In genomic region chr7:27157717-27158431, GRCh38 we compare ENCODE assay signal across 11 cellular contexts. TPM values are rescaled to one million over a fixed set of nuclear protein-coding genes. Genes with fewer than 3 reads are reported as not detected.
A peak's percentile ranks its signal among the peaks of the same experiment; 100 is the strongest.
DNase-seq lines count a peak whose midpoint lies in the region; ATAC-seq lines count a peak whose summit lies in the region.
"Had no signal": no experiment of that assay in that cellular context is flagged by ENCODE, and none has a peak within 500 bp of the region (broad histone marks: within the 10 kb centered on the region; RNA-seq: fewer than 3 reads in every experiment).

No MANE protein-coding gene starts in this region.

- H3K27me3 ChIP-seq in H7 (ENCODE audit: control insufficient read depth, insufficient read depth, low read length) = peaks cover 100% of the 10 kb centered on the region

- H3K27me3 Mint-ChIP-seq in activated T-helper 1 cell treated with anti-CD3 and anti-CD28 coated beads, Interleukin-12 subunit alpha, Interleukin-12 subunit beta, Interleukin-2, Interleukin-4 antibody, amounts not matched to agents 30 ng/mL and 10 ng/mL and 1 ng/mL, durations not matched to agents 14 hours and 24 hours and 36 hours (ENCODE audit: insufficient read depth) = peaks cover 82% of the 10 kb centered on the region
- peaks cover 57 to 87% (median 78%) of the 10 kb centered on the region in 5 donors for H3K27me3 Mint-ChIP-seq in naive thymus-derived CD8-positive, alpha-beta T cell

- H3K27ac Mint-ChIP-seq in activated T-helper 1 cell treated with anti-CD3 and anti-CD28 coated beads, Interleukin-12 subunit alpha, Interleukin-12 subunit beta, Interleukin-2, Interleukin-4 antibody, amounts not matched to agents 30 ng/mL and 10 ng/mL and 1 ng/mL, durations not matched to agents 14 hours and 24 hours and 36 hours = peak overlapping the region; percentile 73
- peak overlapping the region in 5 of 10 donors; percentile 4 to 92 (median 49) for H3K27ac Mint-ChIP-seq in naive thymus-derived CD8-positive, alpha-beta T cell

- intact Hi-C loops in activated T-helper 1 cell treated with anti-CD3 and anti-CD28 coated beads, Interleukin-12 subunit alpha, Interleukin-12 subunit beta, Interleukin-2, Interleukin-4 antibody, amounts not matched to agents 30 ng/mL and 10 ng/mL and 1 ng/mL, durations not matched to agents 14 hours and 24 hours and 36 hours (cut with micrococcal nuclease) = loop anchor here (2.0 kb wide), 2 partner anchors 15 to 27 kb away; partner anchors contain the start of gene HOXA11

- ATAC-seq in naive thymus-derived CD8-positive, alpha-beta T cell = no peak
- no peak for ATAC-seq in HG03175 (IDR thresholded peaks at IDR 0.05; ENCODE audit: unreplicated experiment)

- no peaks in the 10 kb centered on the region for H3K36me3 ChIP-seq in H7 (replicated peaks; ENCODE audit: control insufficient read depth, insufficient read depth, low read length)

- peaks cover 17% of the 10 kb centered on the region for H3K4me1 Mint-ChIP-seq in activated T-helper 1 cell treated with anti-CD3 and anti-CD28 coated beads, Interleukin-12 subunit alpha, Interleukin-12 subunit beta, Interleukin-2, Interleukin-4 antibody, amounts not matched to agents 30 ng/mL and 10 ng/mL and 1 ng/mL, durations not matched to agents 14 hours and 24 hours and 36 hours (ENCODE audit: low read depth)
- peaks cover 13 to 64% (median 50%) of the 10 kb centered on the region in 4 donors for H3K4me1 Mint-ChIP-seq in naive thymus-derived CD8-positive, alpha-beta T cell

- H3K9me3 Mint-ChIP-seq in activated T-helper 1 cell treated with anti-CD3 and anti-CD28 coated beads, Interleukin-12 subunit alpha, Interleukin-12 subunit beta, Interleukin-2, Interleukin-4 antibody, amounts not matched to agents 30 ng/mL and 10 ng/mL and 1 ng/mL, durations not matched to agents 14 hours and 24 hours and 36 hours = no peaks in the 10 kb centered on the region
- H3K9me3 Mint-ChIP-seq in naive thymus-derived CD8-positive, alpha-beta T cell = no peaks in the 10 kb centered on the region

- POLR2A ChIA-PET in naive thymus-derived CD8-positive, alpha-beta T cell (lab: Charles Lee) = interaction anchor here (0.6 to 1.8 kb wide), 2 partner anchors 33 to 1060 kb away, joined by 4 to 5 read pairs; no protein-coding TSS in a partner anchor

- no peak overlapping the region for H3K4me3 ChIP-seq in H7 (ENCODE audit: insufficient read depth, low read depth, low read length)

- H3K36me3 Mint-ChIP-seq in activated T-helper 1 cell treated with anti-CD3 and anti-CD28 coated beads, Interleukin-12 subunit alpha, Interleukin-12 subunit beta, Interleukin-2, Interleukin-4 antibody, amounts not matched to agents 30 ng/mL and 10 ng/mL and 1 ng/mL, durations not matched to agents 14 hours and 24 hours and 36 hours (ENCODE audit: low read depth) = no peaks in the 10 kb centered on the region
- peaks cover 0 to 3% (median 3%) of the 10 kb centered on the region in 3 donors for H3K36me3 Mint-ChIP-seq in naive thymus-derived CD8-positive, alpha-beta T cell

- no peak overlapping the region for H3K4me3 Mint-ChIP-seq in activated T-helper 1 cell treated with anti-CD3 and anti-CD28 coated beads, Interleukin-12 subunit alpha, Interleukin-12 subunit beta, Interleukin-2, Interleukin-4 antibody, amounts not matched to agents 30 ng/mL and 10 ng/mL and 1 ng/mL, durations not matched to agents 14 hours and 24 hours and 36 hours
- H3K4me3 Mint-ChIP-seq in naive thymus-derived CD8-positive, alpha-beta T cell = peak overlapping the region in 9 of 10 donors; percentile 1 to 69 (median 45)

- DNase-seq in H7 (peak; percentile 60), putamen (ENCODE audit: low spot score) (no peak), NCI-H1092 (lab: John Stamatoyannopoulos, UW) (no peak)
- no peak for DNase-seq in activated T-helper 1 cell treated with anti-CD3 and anti-CD28 coated beads, Interleukin-12 subunit alpha, Interleukin-12 subunit beta, Interleukin-2, Interleukin-4 antibody, amounts not matched to agents 30 ng/mL and 10 ng/mL and 1 ng/mL, durations not matched to agents 14 hours and 24 hours and 36 hours (ENCODE audit: low spot score)
- peak in 1 of 10 donors; percentile 53 for DNase-seq in naive thymus-derived CD8-positive, alpha-beta T cell
- DNase-seq: DND-41; NCI-H1092 treated with DMSO at 0.1 percent for 48 hours; NK-92 treated with Interleukin-12 subunit alpha and Interleukin-12 subunit beta, amount 100 ng/mL, for 24 hours had no signal

RNA-seq across cellular contexts. Expression of gene HOXA7, which starts 1.4 kb away (rescaled TPM):
- not detected in 2 replicates for total RNA-seq in H7 (2014; rRNA removed; shearing (Covaris generic))
- not detected in 2 replicates for total RNA-seq in activated T-helper 1 cell treated with anti-CD3 and anti-CD28 coated beads, Interleukin-12 subunit alpha, Interleukin-12 subunit beta, Interleukin-2, Interleukin-4 antibody, amounts not matched to agents 30 ng/mL and 10 ng/mL and 1 ng/mL, durations not matched to agents 14 hours and 24 hours and 36 hours
- not detected for total RNA-seq in naive thymus-derived CD8-positive, alpha-beta T cell
- polyA plus RNA-seq in naive thymus-derived CD8-positive, alpha-beta T cell = not detected
- total RNA-seq: temporal lobe had no signal
- polyA plus RNA-seq: liver had no signal

RNA-seq across cellular contexts. Expression of gene HOXA3, which starts 5.5 kb away (rescaled TPM):
- not detected in 2 replicates for total RNA-seq in H7 (2014; rRNA removed; shearing (Covaris generic))
- not detected in 2 replicates for total RNA-seq in activated T-helper 1 cell treated with anti-CD3 and anti-CD28 coated beads, Interleukin-12 subunit alpha, Interleukin-12 subunit beta, Interleukin-2, Interleukin-4 antibody, amounts not matched to agents 30 ng/mL and 10 ng/mL and 1 ng/mL, durations not matched to agents 14 hours and 24 hours and 36 hours
- not detected for total RNA-seq in naive thymus-derived CD8-positive, alpha-beta T cell
- not detected for polyA plus RNA-seq in naive thymus-derived CD8-positive, alpha-beta T cell
- total RNA-seq: temporal lobe had no signal

RNA-seq across cellular contexts. Expression of gene HOXA9, which starts 7.5 kb away (rescaled TPM):
- total RNA-seq in H7 (2014; rRNA removed; shearing (Covaris generic)) = not detected in 2 replicates
- total RNA-seq in activated T-helper 1 cell treated with anti-CD3 and anti-CD28 coated beads, Interleukin-12 subunit alpha, Interleukin-12 subunit beta, Interleukin-2, Interleukin-4 antibody, amounts not matched to agents 30 ng/mL and 10 ng/mL and 1 ng/mL, durations not matched to agents 14 hours and 24 hours and 36 hours = not detected in 2 replicates
- not detected for total RNA-seq in naive thymus-derived CD8-positive, alpha-beta T cell
- polyA plus RNA-seq in naive thymus-derived CD8-positive, alpha-beta T cell = under 1 TPM in 1 of 3 donors, not detected in 2; 0.16 TPM

RNA-seq across cellular contexts. Expression of gene HOXA6, which starts 10.3 kb away (rescaled TPM):
- total RNA-seq in H7 (2014; rRNA removed; shearing (Covaris generic)) = not detected in 2 replicates
- not detected in 2 replicates for total RNA-seq in activated T-helper 1 cell treated with anti-CD3 and anti-CD28 coated beads, Interleukin-12 subunit alpha, Interleukin-12 subunit beta, Interleukin-2, Interleukin-4 antibody, amounts not matched to agents 30 ng/mL and 10 ng/mL and 1 ng/mL, durations not matched to agents 14 hours and 24 hours and 36 hours
- total RNA-seq in naive thymus-derived CD8-positive, alpha-beta T cell = not detected
- not detected for polyA plus RNA-seq in naive thymus-derived CD8-positive, alpha-beta T cell
- total RNA-seq: temporal lobe had no signal
- polyA plus RNA-seq: liver had no signal

RNA-seq across cellular contexts. Expression of gene HOXA5, which starts 14.4 kb away (rescaled TPM):
- total RNA-seq in H7 (2014; rRNA removed; shearing (Covaris generic)) = not detected in 2 replicates
- not detected in 2 replicates for total RNA-seq in activated T-helper 1 cell treated with anti-CD3 and anti-CD28 coated beads, Interleukin-12 subunit alpha, Interleukin-12 subunit beta, Interleukin-2, Interleukin-4 antibody, amounts not matched to agents 30 ng/mL and 10 ng/mL and 1 ng/mL, durations not matched to agents 14 hours and 24 hours and 36 hours
- not detected for total RNA-seq in naive thymus-derived CD8-positive, alpha-beta T cell
- not detected for polyA plus RNA-seq in naive thymus-derived CD8-positive, alpha-beta T cell
- total RNA-seq: temporal lobe had no signal
